In genomic region chr20:35888659-35889058, GRCh38 we compare ENCODE assay signal across 15 cellular contexts.
"Had no signal": no experiment of that assay in that cellular context is flagged by ENCODE, and none has a peak within 500 bp of the region (broad histone marks: within the 10 kb centered on the region; RNA-seq: fewer than 3 reads in every experiment).

No MANE protein-coding gene starts in this region.

- H3K27ac ChIP-seq: coronary artery, hepatocyte, ovary, tibial nerve, vagina, VCaP had no signal

- H3K36me3 ChIP-seq: ovary, vagina had no signal

- DNase-seq: activated CD4-positive, alpha-beta T cell treated with anti-CD3 and anti-CD28 coated beads for 48 hours; activated T-cell treated with anti-CD3 and anti-CD28 coated beads for 4 hours; caudate nucleus; effector CD4-positive, alpha-beta T cell; kidney; left ventricle myocardium superior; ovary; retina; stimulated activated CD4-positive, alpha-beta T cell treated with anti-CD3 and anti-CD28 coated beads, Interleukin-4, amount 100 ng/mL, for 4 hours; T1000 had no signal

- ATAC-seq: left ventricle myocardium superior had no signal

- H3K27me3 ChIP-seq: hepatocyte, ovary, tibial nerve, vagina had no signal

- H3K9me3 ChIP-seq: ovary, tibial nerve, vagina had no signal

- H3K4me3 ChIP-seq: coronary artery, hepatocyte, ovary, tibial nerve, vagina had no signal
